ENCODE assay signal across 9 cellular contexts in the genomic region with DNA sequence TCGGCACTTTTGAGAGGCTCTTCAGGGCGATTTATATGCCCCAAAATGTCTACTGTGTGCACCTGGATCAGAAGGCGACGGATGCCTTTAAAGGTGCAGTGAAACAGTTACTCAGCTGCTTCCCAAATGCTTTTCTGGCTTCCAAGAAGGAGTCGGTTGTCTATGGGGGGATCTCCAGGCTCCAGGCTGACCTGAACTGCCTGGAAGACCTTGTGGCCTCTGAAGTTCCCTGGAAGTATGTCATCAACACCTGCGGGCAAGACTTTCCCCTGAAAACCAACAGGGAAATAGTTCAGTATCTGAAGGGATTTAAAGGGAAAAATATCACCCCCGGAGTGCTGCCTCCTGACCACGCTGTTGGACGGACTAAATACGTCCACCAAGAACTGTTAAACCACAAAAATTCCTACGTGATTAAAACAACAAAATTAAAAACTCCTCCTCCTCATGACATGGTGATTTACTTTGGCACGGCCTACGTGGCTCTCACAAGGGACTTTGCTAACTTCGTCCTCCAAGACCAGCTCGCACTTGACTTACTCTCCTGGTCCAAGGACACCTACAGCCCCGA. TPM values are rescaled to one million over a fixed set of nuclear protein-coding genes. Genes with fewer than 3 reads are reported as not detected.
DNase-seq lines count a peak whose midpoint lies in the region; ATAC-seq and TF ChIP-seq lines count a peak whose summit lies in the region.
"Had no signal": no experiment of that assay in that cellular context is flagged by ENCODE, and none has a peak within 500 bp of the region (broad histone marks: within the 10 kb centered on the region; RNA-seq: fewer than 3 reads in every experiment).

No MANE protein-coding gene starts in this region.

- intact Hi-C loops in Panc1 (cut with micrococcal nuclease; ENCODE audit: unreplicated experiment), result loop anchor here (10.0 kb wide), 2 partner anchors 165 to 275 kb away; partner anchors contain the start of genes C6orf52 and PAK1IP1
- intact Hi-C loops in head of caudate nucleus (cut with DNase I), result no loop called here

- H3K4me3 ChIP-seq in Panc1 (ENCODE audit: low read depth in 2 of 2, low read length in 2 of 2) (peak overlapping the region; percentile 64 to 93), epithelial cell of proximal tubule (ENCODE audit: low read depth, low read length) (peak overlapping the region; percentile 73), retinal pigment epithelial cell (ENCODE audit: low read length) (peak overlapping the region; percentile 66)

- POLR2A ChIA-PET in Panc1 (lab: Charles Lee), result interaction anchor here (0.6 kb wide), 1 partner anchor 9 kb away, joined by 7 read pairs; no protein-coding TSS in a partner anchor

- peak; percentile 64 for DNase-seq in Daoy (ENCODE audit: low read depth)
- no peak for DNase-seq in Panc1 (ENCODE audit: low read depth, low spot score)
- peak; percentile 74 for DNase-seq in epithelial cell of proximal tubule (ENCODE audit: low read depth)
- peak; percentile 58 for DNase-seq in retinal pigment epithelial cell (ENCODE audit: low read depth)
- no peak for DNase-seq in HuH-7.5 (ENCODE audit: low spot score)
- no peak for DNase-seq in head of caudate nucleus
- DNase-seq: stimulated activated CD4-positive, alpha-beta T cell treated with anti-CD3 and anti-CD28 coated beads, Interleukin-15, amount 100 ng/mL, for 24 hours had no signal

- in situ Hi-C loops in Panc1 (cut with HindIII; ENCODE audit: low pct_unique_long_range_greater_than_20kb, low sequenced_read_pairs), result no loop called here

- ATAC-seq in Panc1, result peak; percentile 40
- ATAC-seq in GM21390 (IDR thresholded peaks at IDR 0.05; ENCODE audit: unreplicated experiment), result no peak
- ATAC-seq in GM18867 (IDR thresholded peaks at IDR 0.05; ENCODE audit: unreplicated experiment), result no peak

- no peaks in the 10 kb centered on the region for H3K9me3 ChIP-seq in Panc1 (ENCODE audit: control insufficient read depth, insufficient read depth, low read depth, low read length)

- H3K36me3 ChIP-seq in Panc1 (ENCODE audit: control insufficient read depth, insufficient read depth, low read length), result no peaks in the 10 kb centered on the region

- no TSS peak for BruUV-seq in Panc1 (replicated peaks; lab: Mats Ljungman, UMichigan)

- TF ChIP-seq CTCF in Panc1 (IDR thresholded peaks at IDR 0.05) (no peak), epithelial cell of proximal tubule (conservative IDR thresholded peaks at IDR 0.05; ENCODE audit: low read depth, low read length) (no peak), retinal pigment epithelial cell (conservative IDR thresholded peaks at IDR 0.05; ENCODE audit: low read depth, low read length) (no peak)

- H3K27me3 ChIP-seq in Panc1 (ENCODE audit: control insufficient read depth, insufficient read depth, low read length), result no peaks in the 10 kb centered on the region

- peaks cover 25% of the 10 kb centered on the region for H3K4me1 ChIP-seq in Panc1 (ENCODE audit: control insufficient read depth, insufficient read depth, low read length)

- H3K27ac ChIP-seq in Panc1 (ENCODE audit: low read length), result peak overlapping the region; percentile 98

- CTCF ChIA-PET in Panc1 (lab: Charles Lee), result no interaction called here

RNA-seq across cellular contexts. Expression of gene GCNT2, which starts 8.2 kb away (rescaled TPM):
- total RNA-seq in Daoy (2014; rRNA removed; shearing (Covaris generic)), result 4.7 and 5.9 TPM in 2 replicates
- total RNA-seq in Panc1 (2021; ENCODE audit: unreplicated experiment) (42.8 TPM), epithelial cell of proximal tubule (17.5 and 31.2 TPM in 2 replicates)
- 18.8 TPM for polyA plus RNA-seq in Panc1 (2012; ENCODE audit: insufficient read length)

Comparison
In these comparisons a context has a peak if more than half of its experiments do, and no peak if none do; other contexts are left out.
1. DNase-seq: peak in Daoy (single experiment), epithelial cell of proximal tubule (single experiment) and retinal pigment epithelial cell (single experiment); none in Panc1 (single experiment), HuH-7.5 (single experiment) and head of caudate nucleus (0 of 42).
2. Peak in every context shown above with its lines, with median percentiles within 50 percentile points of each other: H3K4me3 ChIP-seq.